Comparison of ENCODE assay signal across 8 cellular contexts in genomic region chr1:156435551-156436318, GRCh38.
DNase-seq lines count a peak whose midpoint lies in the region; ATAC-seq and TF ChIP-seq lines count a peak whose summit lies in the region.

No MANE protein-coding gene starts in this region.

- H3K14ac ChIP-seq in mesenchymal stem cell (ENCODE audit: low read length in 2 of 2), result no peak overlapping the region

- H3K4me3 ChIP-seq in mesenchymal stem cell (ENCODE audit: insufficient read depth in 1 of 2, low read depth in 1 of 2, low read length in 2 of 2) (peak overlapping the region; percentile 44 to 47), upper lobe of right lung (peak overlapping the region; percentile 34)

- H3K4ac ChIP-seq in mesenchymal stem cell (ENCODE audit: low read depth in 1 of 2, low read length in 2 of 2), result no peak overlapping the region

- peak overlapping the region; percentile 77 for H3K4me2 ChIP-seq in mesenchymal stem cell (ENCODE audit: low read length, poor library complexity, severe bottlenecking)

- H3K4me1 ChIP-seq in mesenchymal stem cell (ENCODE audit: control insufficient read depth, insufficient read depth, low read depth, low read length) (peaks cover 12% of the 10 kb centered on the region), upper lobe of right lung (peaks cover 13% of the 10 kb centered on the region)

- no peaks in the 10 kb centered on the region for H3K79me1 ChIP-seq in mesenchymal stem cell (replicated peaks; ENCODE audit: low read length, poor library complexity, severe bottlenecking)

- no peak overlapping the region for H2AFZ ChIP-seq in mesenchymal stem cell (ENCODE audit: low read depth, low read length)

- H3K9me3 Mint-ChIP-seq in activated naive CD4-positive, alpha-beta T cell treated with anti-CD3 and anti-CD28 coated beads, Interleukin-2, amount 10 ng/mL, durations not matched to agents 7 days and 5 days, result no peaks in the 10 kb centered on the region
- H3K9me3 Mint-ChIP-seq in activated naive CD4-positive, alpha-beta T cell treated with anti-CD3 and anti-CD28 coated beads, Interleukin-2, amount 50 U/mL, for 72 hours, result no peaks in the 10 kb centered on the region

- peaks cover 95 to 98% of the 10 kb centered on the region in 2 experiments for H3K27me3 ChIP-seq in mesenchymal stem cell (ENCODE audit: control insufficient read depth in 1 of 2, insufficient read depth in 1 of 2, low read length in 2 of 2)
- peaks cover 97% of the 10 kb centered on the region for H3K27me3 ChIP-seq in upper lobe of right lung

- H3K18ac ChIP-seq in mesenchymal stem cell (ENCODE audit: low read depth in 1 of 2, low read length in 2 of 2), result no peak overlapping the region

- peaks cover 2% of the 10 kb centered on the region for H3K36me3 Mint-ChIP-seq in activated naive CD4-positive, alpha-beta T cell treated with anti-CD3 and anti-CD28 coated beads, Interleukin-2, amount 10 ng/mL, durations not matched to agents 7 days and 5 days
- H3K36me3 Mint-ChIP-seq in activated naive CD4-positive, alpha-beta T cell treated with anti-CD3 and anti-CD28 coated beads, Interleukin-2, amount 50 U/mL, for 72 hours, result peaks cover 6 to 12% of the 10 kb centered on the region in 2 donors

- ATAC-seq in activated naive CD4-positive, alpha-beta T cell treated with anti-CD3 and anti-CD28 coated beads, Interleukin-2, amount 50 U/mL, for 72 hours, result no peak
- no peak for ATAC-seq in upper lobe of right lung
- ATAC-seq in HG03521 (IDR thresholded peaks at IDR 0.05; ENCODE audit: unreplicated experiment), result no peak
- ATAC-seq in HG02588 (IDR thresholded peaks at IDR 0.05; ENCODE audit: unreplicated experiment), result no peak

- no peak for TF ChIP-seq CTCF in upper lobe of right lung (IDR thresholded peaks at IDR 0.05)

- H3K27ac Mint-ChIP-seq in activated naive CD4-positive, alpha-beta T cell treated with anti-CD3 and anti-CD28 coated beads, Interleukin-2, amount 10 ng/mL, durations not matched to agents 7 days and 5 days, result peak overlapping the region; percentile 56
- no peak overlapping the region for H3K27ac Mint-ChIP-seq in activated naive CD4-positive, alpha-beta T cell treated with anti-CD3 and anti-CD28 coated beads, Interleukin-2, amount 50 U/mL, for 72 hours

- H2AK5ac ChIP-seq in mesenchymal stem cell (ENCODE audit: low read length, severe bottlenecking), result no peak overlapping the region

- no peak overlapping the region for H4K8ac ChIP-seq in mesenchymal stem cell (ENCODE audit: low read length)

- no peak overlapping the region for H3K9ac ChIP-seq in mesenchymal stem cell (ENCODE audit: low read length)

- no peak overlapping the region for H2BK15ac ChIP-seq in mesenchymal stem cell (ENCODE audit: low read depth, poor library complexity, severe bottlenecking)

- peaks cover 100% of the 10 kb centered on the region for H3K27me3 Mint-ChIP-seq in activated naive CD4-positive, alpha-beta T cell treated with anti-CD3 and anti-CD28 coated beads, Interleukin-2, amount 10 ng/mL, durations not matched to agents 7 days and 5 days

- H3K36me3 ChIP-seq in mesenchymal stem cell (ENCODE audit: control insufficient read depth in 1 of 2, insufficient read depth in 2 of 2, low read depth in 1 of 2, low read length in 2 of 2), result peaks cover 0 to 3% of the 10 kb centered on the region in 2 experiments
- no peaks in the 10 kb centered on the region for H3K36me3 ChIP-seq in upper lobe of right lung

- H3K4me1 Mint-ChIP-seq in activated naive CD4-positive, alpha-beta T cell treated with anti-CD3 and anti-CD28 coated beads, Interleukin-2, amount 10 ng/mL, durations not matched to agents 7 days and 5 days, result peaks cover 29% of the 10 kb centered on the region

- peak overlapping the region in 1 of 2 experiments; percentile 85 for H3K23ac ChIP-seq in mesenchymal stem cell (ENCODE audit: low read length in 2 of 2)

- H2BK5ac ChIP-seq in mesenchymal stem cell (ENCODE audit: low read depth, low read length, poor library complexity, severe bottlenecking), result no peak overlapping the region

- DNase-seq in activated naive CD4-positive, alpha-beta T cell treated with anti-CD3 and anti-CD28 coated beads, Interleukin-2, amount 10 ng/mL, durations not matched to agents 7 days and 5 days, result peak; percentile 50
- no peak for DNase-seq in activated naive CD4-positive, alpha-beta T cell treated with anti-CD3 and anti-CD28 coated beads, Interleukin-2, amount 50 U/mL, for 72 hours (ENCODE audit: low spot score in 2 of 2)
- DNase-seq in astrocyte of the hippocampus (ENCODE audit: low read depth, low spot score) (peak; percentile 62), mesenchymal stem cell (no peak), upper lobe of right lung (no peak), NCI-H1694 (lab: John Stamatoyannopoulos, UW) (no peak)

- H3K27ac ChIP-seq in mesenchymal stem cell (ENCODE audit: low read length, poor library complexity, severe bottlenecking) (no peak overlapping the region), upper lobe of right lung (no peak overlapping the region)

- WGBS in mesenchymal stem cell, result under 1% methylated on average over 55 of the region's 84 CpGs

- H3K4me3 Mint-ChIP-seq in activated naive CD4-positive, alpha-beta T cell treated with anti-CD3 and anti-CD28 coated beads, Interleukin-2, amount 10 ng/mL, durations not matched to agents 7 days and 5 days, result peak overlapping the region; percentile 71

- no peak overlapping the region for H2BK12ac ChIP-seq in mesenchymal stem cell (ENCODE audit: low read length in 2 of 2)

- H2BK120ac ChIP-seq in mesenchymal stem cell (ENCODE audit: low read depth, low read length), result no peak overlapping the region

- intact Hi-C loops in upper lobe of right lung (cut with DNase I), result no loop called here

- H3K9me3 ChIP-seq in mesenchymal stem cell (ENCODE audit: control insufficient read depth, low read length) (peaks cover 4% of the 10 kb centered on the region), upper lobe of right lung (no peaks in the 10 kb centered on the region)

- H4K91ac ChIP-seq in mesenchymal stem cell (ENCODE audit: low read length), result no peak overlapping the region

- CTCF ChIA-PET in activated naive CD4-positive, alpha-beta T cell treated with anti-CD3 and anti-CD28 coated beads, Interleukin-2, amount 10 ng/mL, durations not matched to agents 7 days and 5 days (lab: Charles Lee), result interaction anchor here (2.5 kb wide), 1 partner anchor 50 kb away, joined by 14 read pairs; no protein-coding TSS in a partner anchor

Comparison
In these comparisons a context has a peak if more than half of its experiments do, and no peak if none do; other contexts are left out.
1. DNase-seq: peak in activated naive CD4-positive, alpha-beta T cell treated with anti-CD3 and anti-CD28 coated beads, Interleukin-2, amount 10 ng/mL, durations not matched to agents 7 days and 5 days (single experiment) and astrocyte of the hippocampus (single experiment); none in activated naive CD4-positive, alpha-beta T cell treated with anti-CD3 and anti-CD28 coated beads, Interleukin-2, amount 50 U/mL, for 72 hours (0 of 2), mesenchymal stem cell (single experiment), upper lobe of right lung (single experiment) and NCI-H1694 (single experiment).